Comparison of ENCODE assay signal across 23 cellular contexts in genomic region chr15:70137975-70138374, GRCh38.
"Had no signal": no experiment of that assay in that cellular context is flagged by ENCODE, and none has a peak within 500 bp of the region (broad histone marks: within the 10 kb centered on the region; RNA-seq: fewer than 3 reads in every experiment).

No MANE protein-coding gene starts in this region.

- H3K9me3 ChIP-seq: ascending aorta, SJSA1, SK-N-SH had no signal

- ATAC-seq: activated CD4-positive, alpha-beta T cell treated with anti-CD3 and anti-CD28 coated beads for 36 hours; activated CD4-positive, CD25-positive, alpha-beta regulatory T cell treated with anti-CD3 and anti-CD28 coated beads, Interleukin-2, amount 50 U/mL, for 24 hours; activated CD8-positive, alpha-beta T cell treated with anti-CD3 and anti-CD28 coated beads, Interleukin-2, amount 10 ng/mL, durations not matched to agents 7 days and 5 days; K562; Panc1; WTC11 had no signal

- H3K27ac ChIP-seq: ascending aorta, cardiac muscle cell, SJSA1 had no signal

- H3K36me3 ChIP-seq: ascending aorta, cardiac muscle cell, SJSA1 had no signal

- H3K27me3 ChIP-seq: ascending aorta, SJSA1 had no signal

- DNase-seq: activated CD4-positive, alpha-beta T cell treated with anti-CD3 and anti-CD28 coated beads for 36 hours; activated CD4-positive, alpha-beta T cell treated with anti-CD3 and anti-CD28 coated beads, Interleukin-2, amount 10 ng/mL, durations not matched to agents 7 days and 5 days; activated CD4-positive, alpha-beta T cell treated with anti-CD3 and anti-CD28 coated beads, Interleukin-2, amount 50 U/mL, for 48 hours; activated CD8-positive, alpha-beta T cell treated with anti-CD3 and anti-CD28 coated beads, Interleukin-2, amount 10 ng/mL, durations not matched to agents 7 days and 5 days; activated gamma-delta T cell; activated naive CD4-positive, alpha-beta T cell treated with Interleukin-2 at 50 U/mL for 16 hours; activated naive CD8-positive, alpha-beta T cell treated with anti-CD3 and anti-CD28 coated beads, Interleukin-2, amount 10 ng/mL, durations not matched to agents 7 days and 5 days; activated T-cell treated with anti-CD3 and anti-CD28 coated beads, Interleukin-2, amount 50 U/mL, for 24 hours; amygdala; NCI-H1105; NCI-H1417 treated with DMSO at 0.1 percent for 48 hours; NCI-H1694; NCI-H2029; NCI-H446; SHP77 treated with DMSO at 0.1 percent for 48 hours; SK-N-SH had no signal

- H3K4me3 ChIP-seq: ascending aorta, cardiac muscle cell, K562, SJSA1 had no signal
